14 cellular contexts compared by ENCODE assay signal in the genomic region with DNA sequence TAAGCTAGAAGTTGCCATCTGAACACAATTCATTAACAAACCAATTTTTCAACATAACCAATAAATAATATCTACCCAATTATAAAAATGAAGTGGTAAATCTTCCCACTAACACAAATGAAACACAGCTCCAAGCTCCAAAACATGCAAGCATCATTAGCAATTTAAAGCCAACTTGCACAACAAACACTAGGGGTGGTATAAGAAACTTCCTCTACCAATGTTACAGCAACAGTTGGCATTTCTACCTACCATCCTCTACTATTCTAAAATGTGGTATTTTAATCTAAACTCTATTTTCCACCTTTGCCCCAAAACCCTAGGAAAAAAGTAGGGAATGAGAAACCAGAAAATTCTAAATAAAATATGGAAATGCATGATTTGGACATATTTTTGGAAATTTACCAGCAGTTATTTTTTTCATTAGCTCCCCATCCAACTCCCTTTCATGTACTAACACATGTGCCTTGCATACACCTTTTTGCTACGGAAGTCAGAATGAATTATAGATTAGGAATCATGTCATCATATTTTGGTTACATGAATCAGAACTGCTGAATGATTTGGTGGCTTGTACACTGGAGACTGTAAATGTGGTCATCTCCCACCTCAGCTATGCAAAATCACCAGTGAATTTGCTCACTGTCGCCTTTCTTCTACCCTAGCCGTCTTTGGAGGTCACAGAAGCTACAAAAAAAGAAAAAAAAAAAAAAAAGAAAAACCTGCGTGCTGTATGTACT. TPM values are rescaled to one million over a fixed set of nuclear protein-coding genes. Genes with fewer than 3 reads are reported as not detected.
A peak's percentile ranks its signal among the peaks of the same experiment; 100 is the strongest.
DNase-seq lines count a peak whose midpoint lies in the region; TF ChIP-seq lines count a peak whose summit lies in the region.
"Had no signal": no experiment of that assay in that cellular context is flagged by ENCODE, and none has a peak within 500 bp of the region (broad histone marks: within the 10 kb centered on the region; RNA-seq: fewer than 3 reads in every experiment).

No MANE protein-coding gene starts in this region.

- H2BK12ac ChIP-seq in mesenchymal stem cell (ENCODE audit: low read length in 2 of 2), result no peak overlapping the region

- H3K9me2 ChIP-seq in PC-9 (ENCODE audit: insufficient read depth), result no peaks in the 10 kb centered on the region

- DNase-seq in GM13977 (ENCODE audit: low spot score) (no peak), PC-9 (no peak), activated T-cell treated with anti-CD3 and anti-CD28 coated beads for 4 hours (no peak), mesenchymal stem cell (no peak), retina (no peak)
- no peak for DNase-seq in activated naive CD4-positive, alpha-beta T cell treated with anti-CD3 and anti-CD28 coated beads, Interleukin-2, amount 50 U/mL, for 16 hours
- DNase-seq: activated CD8-positive, alpha-beta memory T cell treated with anti-CD3 and anti-CD28 coated beads, Interleukin-2, amount 50 U/mL, for 4 hours; DMS53; NCI-H526; T1000; uterus had no signal

- in situ Hi-C loops in GM13977 (cut with MboI; ENCODE audit: low pct_unique_long_range_greater_than_20kb, low sequenced_read_pairs, unreplicated experiment), result loop anchor here (25.0 kb wide), 1 partner anchor 370 kb away; a partner anchor contains a TSS

- H3K4me1 ChIP-seq in PC-9 (replicated peaks; ENCODE audit: insufficient read depth), result peaks cover 25% of the 10 kb centered on the region
- H3K4me1 ChIP-seq in iPS-15b (ENCODE audit: control insufficient read depth, insufficient read depth, low read length), result peaks cover 57% of the 10 kb centered on the region
- peaks cover 11% of the 10 kb centered on the region for H3K4me1 ChIP-seq in mesenchymal stem cell (ENCODE audit: control insufficient read depth, insufficient read depth, low read depth, low read length)

- peaks cover 9% of the 10 kb centered on the region for H3F3A ChIP-seq in PC-9 (ENCODE audit: insufficient read depth, low read depth)

- intact Hi-C loops in PC-9 (cut with micrococcal nuclease; ENCODE audit: unreplicated experiment), result no loop called here

- H4K91ac ChIP-seq in mesenchymal stem cell (ENCODE audit: low read length), result no peak overlapping the region

- H3K4ac ChIP-seq in mesenchymal stem cell (ENCODE audit: low read depth in 1 of 2, low read length in 2 of 2), result no peak overlapping the region

- no peak overlapping the region for H3K23ac ChIP-seq in mesenchymal stem cell (ENCODE audit: low read length in 2 of 2)

- H3K36me3 ChIP-seq in PC-9 (ENCODE audit: low read depth) (no peaks in the 10 kb centered on the region), iPS-15b (ENCODE audit: control insufficient read depth, insufficient read depth, low read length) (no peaks in the 10 kb centered on the region), mesenchymal stem cell (ENCODE audit: control insufficient read depth in 1 of 2, insufficient read depth in 2 of 2, low read depth in 1 of 2, low read length in 2 of 2) (no peaks in the 10 kb centered on the region)
- H3K36me3 ChIP-seq: uterus had no signal

- H3K14ac ChIP-seq in mesenchymal stem cell (ENCODE audit: low read length in 2 of 2), result no peak overlapping the region

- H2BK120ac ChIP-seq in mesenchymal stem cell (ENCODE audit: low read depth, low read length), result no peak overlapping the region

- H3K4me3 ChIP-seq in PC-9, result no peak overlapping the region
- peak overlapping the region; percentile 9 for H3K4me3 ChIP-seq in iPS-15b (ENCODE audit: low read depth, low read length)
- no peak overlapping the region for H3K4me3 ChIP-seq in mesenchymal stem cell (ENCODE audit: insufficient read depth in 1 of 2, low read depth in 1 of 2, low read length in 2 of 2)
- H3K4me3 ChIP-seq: skin epidermis, uterus had no signal

- peaks cover 16% of the 10 kb centered on the region for H3K79me1 ChIP-seq in mesenchymal stem cell (replicated peaks; ENCODE audit: low read length, poor library complexity, severe bottlenecking)

- no peak overlapping the region for H3K18ac ChIP-seq in mesenchymal stem cell (ENCODE audit: low read depth in 1 of 2, low read length in 2 of 2)

- H3K9me3 ChIP-seq in PC-9 (ENCODE audit: insufficient read depth, low read depth), result no peaks in the 10 kb centered on the region
- no peaks in the 10 kb centered on the region for H3K9me3 ChIP-seq in iPS-15b (ENCODE audit: control insufficient read depth, insufficient read depth, low read length)
- H3K9me3 ChIP-seq in mesenchymal stem cell (ENCODE audit: control insufficient read depth, low read length), result no peaks in the 10 kb centered on the region
- H3K9me3 ChIP-seq: uterus had no signal

- CTCF ChIA-PET in PC-9 (lab: Charles Lee), result interaction anchor here (0.6 to 1.7 kb wide), 3 partner anchors 47 to 150 kb away, joined by 3 to 9 read pairs (median 3); a partner anchor contains a TSS

- H3K79me2 ChIP-seq in PC-9 (ENCODE audit: low read depth), result peaks cover 86% of the 10 kb centered on the region

- POLR2A ChIA-PET in PC-9 (lab: Charles Lee; ENCODE audit: unreplicated experiment), result interaction anchor here (0.7 to 1.0 kb wide), 2 partner anchors 46 to 69 kb away, joined by 3 read pairs; no protein-coding TSS in a partner anchor

- H4K8ac ChIP-seq in mesenchymal stem cell (ENCODE audit: low read length), result no peak overlapping the region

- no CpG with 5 or more reads among the region's 4 CpGs for WGBS in mesenchymal stem cell

- H4K20me1 ChIP-seq in PC-9 (ENCODE audit: insufficient read depth), result peaks cover 43% of the 10 kb centered on the region

- no TSS peak for BruUV-seq in PC-9 (replicated peaks; lab: Mats Ljungman, UMichigan)

- no peak overlapping the region for H2BK5ac ChIP-seq in mesenchymal stem cell (ENCODE audit: low read depth, low read length, poor library complexity, severe bottlenecking)

- no peaks in the 10 kb centered on the region for H3K27me3 ChIP-seq in PC-9 (ENCODE audit: insufficient read depth, low read depth)
- H3K27me3 ChIP-seq in iPS-15b (ENCODE audit: control insufficient read depth, insufficient read depth, low read length), result peaks cover 31% of the 10 kb centered on the region
- peaks cover 16 to 76% of the 10 kb centered on the region in 2 experiments for H3K27me3 ChIP-seq in mesenchymal stem cell (ENCODE audit: control insufficient read depth in 1 of 2, insufficient read depth in 1 of 2, low read length in 2 of 2)

- H2AFZ ChIP-seq in PC-9 (no peak overlapping the region), mesenchymal stem cell (ENCODE audit: low read depth, low read length) (no peak overlapping the region)

- TF ChIP-seq CTCF in C4-2B (conservative IDR thresholded peaks at IDR 0.05) (peak; percentile 38), GM13977 (IDR thresholded peaks at IDR 0.05; ENCODE audit: extremely low read depth, insufficient read depth, missing control alignments) (peak; percentile 12), PC-9 (conservative IDR thresholded peaks at IDR 0.05) (no peak; the same call in 1 of the 2 replicates)

- H2AK5ac ChIP-seq in mesenchymal stem cell (ENCODE audit: low read length, severe bottlenecking), result no peak overlapping the region

- H3K27ac ChIP-seq in C4-2B, result no peak overlapping the region
- H3K27ac ChIP-seq in PC-9, result no peak overlapping the region
- H3K27ac ChIP-seq in mesenchymal stem cell (ENCODE audit: low read length, poor library complexity, severe bottlenecking), result no peak overlapping the region
- H3K27ac ChIP-seq: skin epidermis, uterus had no signal

- H3K9ac ChIP-seq in iPS-15b (ENCODE audit: low read depth, low read length), result no peak overlapping the region
- H3K9ac ChIP-seq in mesenchymal stem cell (ENCODE audit: low read length), result no peak overlapping the region

- H2BK15ac ChIP-seq in mesenchymal stem cell (ENCODE audit: low read depth, poor library complexity, severe bottlenecking), result no peak overlapping the region

- H3K4me2 ChIP-seq in PC-9 (peak overlapping the region; percentile 20; the same call in 1 of the 2 replicates), mesenchymal stem cell (ENCODE audit: low read length, poor library complexity, severe bottlenecking) (no peak overlapping the region)

RNA-seq across cellular contexts. Expression of a gene that starts 4.1 kb away (rescaled TPM):
- total RNA-seq in PC-9 (2021), result 13.0 TPM in 2 replicates
- polyA plus RNA-seq in mesenchymal stem cell (2013, experiment 1 of 2), result 0.66 TPM
- 0.74 TPM for polyA plus RNA-seq in mesenchymal stem cell (2013, experiment 2 of 2)

RNA-seq across cellular contexts. Expression of a gene that starts 9.9 kb away (rescaled TPM):
- total RNA-seq in PC-9 (2021), result 5.7 and 9.0 TPM in 2 replicates
- polyA plus RNA-seq in mesenchymal stem cell (2013, experiment 1 of 2), result 14.3 TPM
- 14.4 TPM for polyA plus RNA-seq in mesenchymal stem cell (2013, experiment 2 of 2)
